ENCODE assay signal across 22 cellular contexts in genomic region chr14:39576258-39576657, GRCh38.
"Had no signal": no experiment of that assay in that cellular context is flagged by ENCODE, and none has a peak within 500 bp of the region (broad histone marks: within the 10 kb centered on the region; RNA-seq: fewer than 3 reads in every experiment).

No MANE protein-coding gene starts in this region.

- H3K4me1 ChIP-seq: breast epithelium, transverse colon had no signal

- H3K36me3 ChIP-seq: breast epithelium, transverse colon had no signal

- DNase-seq: activated CD4-positive, alpha-beta T cell treated with anti-CD3 and anti-CD28 coated beads for 1 hour; activated CD4-positive, alpha-beta T cell treated with anti-CD3 and anti-CD28 coated beads, Interleukin-2, amount 50 U/mL, for 4 hours; activated naive CD4-positive, alpha-beta T cell treated with Interleukin-2 at 50 U/mL for 16 hours; activated T-cell treated with anti-CD3 and anti-CD28 coated beads for 4 hours; aorta; dermis blood vessel endothelial cell; effector memory CD8-positive, alpha-beta T cell; kidney; left ventricle myocardium superior; nucleus accumbens; right cardiac atrium; small intestine; stimulated activated CD4-positive, alpha-beta T cell treated with anti-CD3 and anti-CD28 coated beads, Interleukin-4, amount 100 ng/mL, for 24 hours; stimulated activated naive CD4-positive, alpha-beta T cell; substantia nigra; T-helper 9 cell; transverse colon had no signal

- FAIRE-seq: kidney, small intestine had no signal

- H3K27ac ChIP-seq: breast epithelium, epithelial cell of prostate, transverse colon had no signal

- H3K27ac Mint-ChIP-seq: activated T-helper 17 cell treated with anti-CD3 and anti-CD28 coated beads, Interleukin-2, amount 50 U/mL, for 72 hours; effector memory CD8-positive, alpha-beta T cell; memory B cell; natural killer cell treated with Interleukin-12 subunit alpha and Interleukin-12 subunit beta and Interleukin-15 and Interleukin-18, amount 100 ng/mL, for 72 hours had no signal

- ATAC-seq: activated T-helper 17 cell treated with anti-CD3 and anti-CD28 coated beads, Interleukin-2, amount 50 U/mL, for 72 hours; effector memory CD8-positive, alpha-beta T cell; left ventricle myocardium superior; natural killer cell treated with Interleukin-12 subunit alpha and Interleukin-12 subunit beta and Interleukin-15 and Interleukin-18, amount 100 ng/mL, for 72 hours; right cardiac atrium had no signal

- H3K4me3 ChIP-seq: breast epithelium, transverse colon had no signal

- H3K4me3 Mint-ChIP-seq: activated T-helper 17 cell treated with anti-CD3 and anti-CD28 coated beads, Interleukin-2, amount 50 U/mL, for 72 hours; effector memory CD8-positive, alpha-beta T cell; memory B cell; natural killer cell treated with Interleukin-12 subunit alpha and Interleukin-12 subunit beta and Interleukin-15 and Interleukin-18, amount 100 ng/mL, for 72 hours had no signal

- H3K27me3 ChIP-seq: breast epithelium, transverse colon had no signal

- H3K27me3 Mint-ChIP-seq: activated T-helper 17 cell treated with anti-CD3 and anti-CD28 coated beads, Interleukin-2, amount 50 U/mL, for 72 hours; effector memory CD8-positive, alpha-beta T cell; memory B cell; natural killer cell treated with Interleukin-12 subunit alpha and Interleukin-12 subunit beta and Interleukin-15 and Interleukin-18, amount 100 ng/mL, for 72 hours had no signal

- H3K4me1 Mint-ChIP-seq: activated T-helper 17 cell treated with anti-CD3 and anti-CD28 coated beads, Interleukin-2, amount 50 U/mL, for 72 hours; memory B cell had no signal
